ENCODE assay signal across 19 cellular contexts in the genomic region with DNA sequence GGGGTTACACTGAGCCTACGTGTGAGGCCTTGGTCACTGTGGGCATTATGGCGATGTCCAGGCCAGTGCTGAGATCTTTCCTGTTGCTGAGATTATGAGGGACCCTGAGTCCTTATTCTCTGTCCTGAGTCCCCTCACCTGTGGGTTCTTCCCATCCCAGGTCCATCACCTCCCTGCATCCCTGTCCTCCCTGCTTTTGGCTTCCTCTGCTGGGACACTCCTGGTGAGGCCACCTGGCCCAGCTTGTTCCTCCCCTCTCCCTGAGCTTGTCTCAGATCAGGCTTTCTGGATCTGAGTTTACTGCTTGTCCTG. TPM values are rescaled to one million over a fixed set of nuclear protein-coding genes. Genes with fewer than 3 reads are reported as not detected.
"Had no signal": no experiment of that assay in that cellular context is flagged by ENCODE, and none has a peak within 500 bp of the region (broad histone marks: within the 10 kb centered on the region; RNA-seq: fewer than 3 reads in every experiment).

No MANE protein-coding gene starts in this region.

- H3K27ac ChIP-seq: heart left ventricle, pancreas, psoas muscle, right atrium auricular region, thoracic aorta, upper lobe of right lung had no signal

- H3K36me3 Mint-ChIP-seq: activated CD4-positive, alpha-beta memory T cell treated with anti-CD3 and anti-CD28 coated beads for 36 hours; activated naive CD8-positive, alpha-beta T cell treated with anti-CD3 and anti-CD28 coated beads for 36 hours; natural killer cell; stimulated activated memory B cell treated with anti-CD40 and anti-IgM and Interleukin-4, amounts not matched to agents 10 μg/mL and 1 μg/mL and 100 μg/mL, for 72 hours had no signal

- H3K4me3 ChIP-seq: heart left ventricle, lower lobe of right lung, pancreas, psoas muscle, right atrium auricular region, thoracic aorta, upper lobe of right lung had no signal

- H3K4me1 ChIP-seq: pancreas had no signal

- H3K4me3 Mint-ChIP-seq: activated CD4-positive, alpha-beta memory T cell treated with anti-CD3 and anti-CD28 coated beads for 36 hours; activated naive CD8-positive, alpha-beta T cell treated with anti-CD3 and anti-CD28 coated beads for 36 hours; natural killer cell; stimulated activated memory B cell treated with anti-CD40 and anti-IgM and Interleukin-4, amounts not matched to agents 10 μg/mL and 1 μg/mL and 100 μg/mL, for 72 hours had no signal

- DNase-seq: activated CD4-positive, alpha-beta memory T cell treated with anti-CD3 and anti-CD28 coated beads for 36 hours; activated CD4-positive, alpha-beta T cell treated with anti-CD3 and anti-CD28 coated beads for 48 hours; activated naive CD4-positive, alpha-beta T cell treated with Interleukin-2 at 50 U/mL for 16 hours; activated naive CD8-positive, alpha-beta T cell treated with anti-CD3 and anti-CD28 coated beads for 36 hours; activated T-cell treated with anti-CD3 and anti-CD28 coated beads, Interleukin-2, amount 50 U/mL, for 48 hours; amniotic stem cell; cerebellar nuclear complex; heart left ventricle; lower lobe of right lung; midbrain; natural killer cell; pancreas; stimulated activated CD4-positive, alpha-beta T cell treated with anti-CD3 and anti-CD28 coated beads, Interleukin-12 subunit alpha, Interleukin-12 subunit beta, amount 100 ng/mL, for 4 hours; upper lobe of right lung had no signal

- ATAC-seq: heart left ventricle; lower lobe of right lung; natural killer cell; pancreas; psoas muscle; stimulated activated memory B cell treated with anti-CD40 and anti-IgM and Interleukin-4, amounts not matched to agents 10 μg/mL and 1 μg/mL and 100 μg/mL, for 72 hours; upper lobe of right lung had no signal

- H3K27ac Mint-ChIP-seq: activated CD4-positive, alpha-beta memory T cell treated with anti-CD3 and anti-CD28 coated beads for 36 hours; activated naive CD8-positive, alpha-beta T cell treated with anti-CD3 and anti-CD28 coated beads for 36 hours; natural killer cell; stimulated activated memory B cell treated with anti-CD40 and anti-IgM and Interleukin-4, amounts not matched to agents 10 μg/mL and 1 μg/mL and 100 μg/mL, for 72 hours had no signal

- H3K36me3 ChIP-seq: heart left ventricle, lower lobe of right lung, pancreas, right atrium auricular region, thoracic aorta, upper lobe of right lung had no signal

- H3K27me3 ChIP-seq: heart left ventricle, pancreas, right atrium auricular region, upper lobe of right lung had no signal

- H3K9me3 Mint-ChIP-seq: activated CD4-positive, alpha-beta memory T cell treated with anti-CD3 and anti-CD28 coated beads for 36 hours; activated naive CD8-positive, alpha-beta T cell treated with anti-CD3 and anti-CD28 coated beads for 36 hours; natural killer cell; stimulated activated memory B cell treated with anti-CD40 and anti-IgM and Interleukin-4, amounts not matched to agents 10 μg/mL and 1 μg/mL and 100 μg/mL, for 72 hours had no signal

- H3K27me3 Mint-ChIP-seq: activated CD4-positive, alpha-beta memory T cell treated with anti-CD3 and anti-CD28 coated beads for 36 hours; activated naive CD8-positive, alpha-beta T cell treated with anti-CD3 and anti-CD28 coated beads for 36 hours had no signal

- H3K4me1 Mint-ChIP-seq: activated naive CD8-positive, alpha-beta T cell treated with anti-CD3 and anti-CD28 coated beads for 36 hours; natural killer cell; stimulated activated memory B cell treated with anti-CD40 and anti-IgM and Interleukin-4, amounts not matched to agents 10 μg/mL and 1 μg/mL and 100 μg/mL, for 72 hours had no signal

- H3K9me3 ChIP-seq: heart left ventricle, lower lobe of right lung, pancreas, psoas muscle, right atrium auricular region, thoracic aorta, upper lobe of right lung had no signal

RNA-seq across cellular contexts. Expression of gene AMOTL2, which starts 36.1 kb away (rescaled TPM):
- total RNA-seq: activated naive CD8-positive, alpha-beta T cell treated with anti-CD3 and anti-CD28 coated beads for 36 hours; natural killer cell; T-helper 2 cell treated with Interferon-gamma antibody and Interleukin-4, amounts not matched to agents 100 ng/mL and 5 ng/mL, for 36 hours had no signal
